16 cellular contexts compared by ENCODE assay signal in genomic region chr20:34887023-34887422, GRCh38. TPM values are rescaled to one million over a fixed set of nuclear protein-coding genes. Genes with fewer than 3 reads are reported as not detected.
DNase-seq lines count a peak whose midpoint lies in the region; ATAC-seq and TF ChIP-seq lines count a peak whose summit lies in the region.
"Had no signal": no experiment of that assay in that cellular context is flagged by ENCODE, and none has a peak within 500 bp of the region (broad histone marks: within the 10 kb centered on the region; RNA-seq: fewer than 3 reads in every experiment).

No MANE protein-coding gene starts in this region.

- H3K4me3 ChIP-seq in gastrocnemius medialis (no peak overlapping the region), foreskin fibroblast (ENCODE audit: low read depth in 1 of 2, low read length in 2 of 2) (no peak overlapping the region)
- H3K4me3 ChIP-seq: A549, Peyer's patch had no signal

- in situ Hi-C loops in gastrocnemius medialis (cut with MboI; ENCODE audit: low sequenced_read_pairs in 4 of 4) = no loop called here

- no peaks in the 10 kb centered on the region for H3K9me3 ChIP-seq in gastrocnemius medialis
- H3K9me3 ChIP-seq: A549, Peyer's patch had no signal

- ATAC-seq in GM18517 (IDR thresholded peaks at IDR 0.05; ENCODE audit: unreplicated experiment) (peak; percentile 63), HG03439 (IDR thresholded peaks at IDR 0.05; ENCODE audit: unreplicated experiment) (peak; percentile 53), gastrocnemius medialis (no peak)
- ATAC-seq: A549, SK-N-SH treated with all-trans-retinoic acid at 6 μM for 48 hours had no signal

- intact Hi-C loops in gastrocnemius medialis (cut with DNase I; ENCODE audit: low total_unique reads) = no loop called here

- H3K36me3 ChIP-seq in gastrocnemius medialis = peaks cover 0 to 35% of the 10 kb centered on the region in 2 donors

- no peaks in the 10 kb centered on the region for H3K27me3 ChIP-seq in gastrocnemius medialis
- H3K27me3 ChIP-seq: Peyer's patch had no signal

- H3K27ac ChIP-seq in 22Rv1 (peak overlapping the region; percentile 57), gastrocnemius medialis (peak overlapping the region; percentile 55 to 79 (median 71))
- H3K27ac ChIP-seq: A549, Peyer's patch had no signal

- no peak for TF ChIP-seq CTCF in 22Rv1 (IDR thresholded peaks at IDR 0.05)
- no peak for TF ChIP-seq CTCF in gastrocnemius medialis (IDR thresholded peaks at IDR 0.05 in 4 of 5, conservative IDR thresholded peaks at IDR 0.05 in 1 of 5)
- TF ChIP-seq CTCF in foreskin fibroblast (IDR thresholded peaks at IDR 0.05; ENCODE audit: low read depth, low read length) = no peak

- H3K4me1 ChIP-seq in gastrocnemius medialis = peaks cover 40 to 53% of the 10 kb centered on the region in 2 donors

- no peak for TF ChIP-seq POLR2A in gastrocnemius medialis (IDR thresholded peaks at IDR 0.05)

- DNase-seq in gastrocnemius medialis (no peak), foreskin fibroblast (no peak), mesenteric fat pad (ENCODE audit: low spot score) (no peak), anterior cingulate cortex (lab: John Stamatoyannopoulos, UW) (no peak)
- DNase-seq: NCI-H1105; NCI-H2029 treated with DMSO at 0.1 percent for 48 hours; NCI-H345; NCI-H524; NCI-H774; NK-92 treated with Interleukin-12 subunit alpha and Interleukin-12 subunit beta, amount 100 ng/mL, for 24 hours; Peyer's patch had no signal

RNA-seq across cellular contexts. Expression of gene ACSS2, which starts 10.6 kb away (rescaled TPM):
- total RNA-seq in gastrocnemius medialis = 10 to 100 TPM; 70.5 to 94.7 (median 88.1) TPM
- total RNA-seq in mesenteric fat pad = 127 TPM

RNA-seq across cellular contexts. Expression of gene GGT7, which starts 14.4 kb away (rescaled TPM):
- total RNA-seq in gastrocnemius medialis = 10 to 100 TPM; 11.4 to 54.2 (median 15.4) TPM
- 15.6 TPM for total RNA-seq in mesenteric fat pad

Comparison
In these comparisons a context has a peak if more than half of its experiments do, and no peak if none do; other contexts are left out.
1. ATAC-seq: peak in GM18517 (single experiment) and HG03439 (single experiment); none in gastrocnemius medialis (0 of 2).